In the genomic region with DNA sequence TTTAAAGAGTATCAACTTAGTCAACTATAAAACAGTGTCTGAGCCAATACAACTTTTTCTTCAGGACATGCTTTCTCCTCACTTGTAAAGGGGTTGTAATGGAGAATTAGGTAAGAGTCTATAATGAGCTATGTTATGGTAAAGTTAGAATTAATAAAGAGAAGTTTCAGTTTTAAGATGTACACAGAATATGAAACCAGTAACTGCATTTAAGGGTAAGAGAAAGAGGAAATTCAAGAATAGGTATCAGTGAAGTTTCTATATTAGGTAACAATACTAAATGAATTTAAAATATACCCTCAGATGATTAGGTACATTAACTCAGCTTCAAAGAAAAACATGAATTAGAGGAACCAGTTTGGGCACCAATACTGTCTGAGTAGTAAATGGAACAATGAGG, we compare ENCODE assay signal across 28 cellular contexts.
"Had no signal": no experiment of that assay in that cellular context is flagged by ENCODE, and none has a peak within 500 bp of the region (broad histone marks: within the 10 kb centered on the region; RNA-seq: fewer than 3 reads in every experiment).

No MANE protein-coding gene starts in this region.

- H3K27ac Mint-ChIP-seq: activated naive CD4-positive, alpha-beta T cell treated with anti-CD3 and anti-CD28 coated beads, Interleukin-2, amount 50 U/mL, for 72 hours; activated naive CD8-positive, alpha-beta T cell treated with anti-CD3 and anti-CD28 coated beads, Interleukin-2, amount 50 U/mL, for 24 hours; brain; T-helper 2 cell treated with Interferon-gamma antibody and Interleukin-4, amounts not matched to agents 5 μg/mL and 100 μg/mL, for 36 hours; WTC11 had no signal

- FAIRE-seq: astrocyte had no signal

- DNase-seq: activated CD4-positive, alpha-beta T cell treated with anti-CD3 and anti-CD28 coated beads for 48 hours; activated CD4-positive, alpha-beta T cell treated with anti-CD3 and anti-CD28 coated beads, Interleukin-2, amount 50 U/mL, for 48 hours; activated CD4-positive, CD25-positive, alpha-beta regulatory T cell treated with anti-CD3 and anti-CD28 coated beads, Interleukin-2, amount 50 U/mL, for 72 hours; activated CD8-positive, alpha-beta memory T cell treated with anti-CD3 and anti-CD28 coated beads for 24 hours; activated effector memory CD4-positive, alpha-beta T cell treated with anti-CD3 and anti-CD28 coated beads, Interleukin-2, amount 50 U/mL, for 16 hours; activated naive CD4-positive, alpha-beta T cell treated with Interleukin-2 at 50 U/mL for 16 hours; activated naive CD8-positive, alpha-beta T cell treated with anti-CD3 and anti-CD28 coated beads, Interleukin-2, amount 50 U/mL, for 24 hours; activated T-cell treated with anti-CD3 and anti-CD28 coated beads, Interleukin-2, amount 50 U/mL, for 4 hours; amniotic stem cell; cortex of kidney; NCI-H1105; NCI-H1436 treated with DMSO at 0.1 percent for 48 hours; NCI-H187; NCI-H2081; NCI-H2171; NCI-H226; NCI-H526; NCI-H774; RPMI8226; T-helper 1 cell had no signal

- H3K27ac ChIP-seq: SK-N-MC had no signal

- ATAC-seq: activated naive CD4-positive, alpha-beta T cell treated with anti-CD3 and anti-CD28 coated beads, Interleukin-2, amount 50 U/mL, for 72 hours; activated naive CD8-positive, alpha-beta T cell treated with anti-CD3 and anti-CD28 coated beads, Interleukin-2, amount 50 U/mL, for 24 hours; activated T-cell treated with anti-CD3 and anti-CD28 coated beads, Interleukin-2, amount 50 U/mL, for 4 hours; Right ventricle myocardium inferior; WTC11 had no signal

- H3K4me1 Mint-ChIP-seq: activated naive CD8-positive, alpha-beta T cell treated with anti-CD3 and anti-CD28 coated beads, Interleukin-2, amount 50 U/mL, for 24 hours; brain; central memory CD8-positive, alpha-beta T cell; WTC11 had no signal

- H3K27me3 Mint-ChIP-seq: activated naive CD8-positive, alpha-beta T cell treated with anti-CD3 and anti-CD28 coated beads, Interleukin-2, amount 50 U/mL, for 24 hours; brain; central memory CD8-positive, alpha-beta T cell had no signal

- H3K36me3 Mint-ChIP-seq: activated naive CD4-positive, alpha-beta T cell treated with anti-CD3 and anti-CD28 coated beads, Interleukin-2, amount 50 U/mL, for 72 hours; brain had no signal

- H3K4me3 Mint-ChIP-seq: activated naive CD8-positive, alpha-beta T cell treated with anti-CD3 and anti-CD28 coated beads, Interleukin-2, amount 50 U/mL, for 24 hours; activated T-cell treated with anti-CD3 and anti-CD28 coated beads, Interleukin-2, amount 50 U/mL, for 4 hours; brain; central memory CD8-positive, alpha-beta T cell; T-helper 2 cell treated with Interferon-gamma antibody and Interleukin-4, amounts not matched to agents 5 μg/mL and 100 μg/mL, for 36 hours; WTC11 had no signal

- H3K4me3 ChIP-seq: SK-N-MC had no signal
